21 cellular contexts compared by ENCODE assay signal in the genomic region with DNA sequence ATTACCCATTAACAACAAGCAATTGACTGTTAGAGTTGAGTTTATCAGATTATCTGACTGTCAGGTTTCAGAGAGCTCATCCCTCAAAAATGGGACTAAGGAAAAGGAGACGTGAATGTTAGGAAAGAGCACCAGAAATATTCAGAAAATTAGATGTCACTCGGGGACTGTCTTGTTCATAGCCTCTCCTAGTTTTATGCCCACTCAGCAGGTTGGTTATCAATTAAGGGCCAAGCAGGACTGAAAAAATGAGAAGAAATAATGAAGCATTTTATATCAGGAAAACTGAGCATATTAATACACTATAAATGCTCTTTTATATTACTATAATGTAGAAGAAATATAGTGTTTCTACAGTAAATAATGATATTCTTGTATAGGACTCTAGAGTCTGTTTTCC.
"Had no signal": no experiment of that assay in that cellular context is flagged by ENCODE, and none has a peak within 500 bp of the region (broad histone marks: within the 10 kb centered on the region; RNA-seq: fewer than 3 reads in every experiment).

No MANE protein-coding gene starts in this region.

- H3K27me3 ChIP-seq: SJCRH30 had no signal

- H3K9me3 ChIP-seq: SJCRH30 had no signal

- H3K4me1 ChIP-seq: SJCRH30 had no signal

- H3K27ac ChIP-seq: SJCRH30, SK-N-MC, WERI-Rb-1 had no signal

- H3K36me3 ChIP-seq: SJCRH30, WERI-Rb-1 had no signal

- ATAC-seq: activated CD8-positive, alpha-beta T cell treated with anti-CD3 and anti-CD28 coated beads for 36 hours; Panc1 had no signal

- H3K4me3 ChIP-seq: SJCRH30, SK-N-MC had no signal

- DNase-seq: activated CD4-positive, alpha-beta T cell treated with anti-CD3 and anti-CD28 coated beads, Interleukin-2, amount 10 ng/mL, durations not matched to agents 24 days and 14 days; activated CD4-positive, alpha-beta T cell treated with anti-CD3 and anti-CD28 coated beads, Interleukin-2, amount 50 U/mL, for 4 hours; activated CD8-positive, alpha-beta T cell treated with anti-CD3 and anti-CD28 coated beads for 36 hours; activated gamma-delta T cell; activated naive CD4-positive, alpha-beta T cell treated with Interleukin-2 at 50 U/mL for 16 hours; activated naive CD8-positive, alpha-beta T cell treated with anti-CD3 and anti-CD28 coated beads, Interleukin-2, amount 10 ng/mL, durations not matched to agents 7 days and 5 days; activated T-cell treated with anti-CD3 and anti-CD28 coated beads, Interleukin-2, amount 50 U/mL, for 1 hour; central memory CD4-positive, alpha-beta T cell; NCI-H1105; NCI-H1436; NCI-H1694; NCI-H1930; NCI-H2081 treated with DMSO at 0.1 percent for 48 hours; NCI-H226; NCI-H524 treated with DMSO at 0.1 percent for 48 hours; SHP77; SJCRH30; T1000; WERI-Rb-1 had no signal
